In the genomic region with DNA sequence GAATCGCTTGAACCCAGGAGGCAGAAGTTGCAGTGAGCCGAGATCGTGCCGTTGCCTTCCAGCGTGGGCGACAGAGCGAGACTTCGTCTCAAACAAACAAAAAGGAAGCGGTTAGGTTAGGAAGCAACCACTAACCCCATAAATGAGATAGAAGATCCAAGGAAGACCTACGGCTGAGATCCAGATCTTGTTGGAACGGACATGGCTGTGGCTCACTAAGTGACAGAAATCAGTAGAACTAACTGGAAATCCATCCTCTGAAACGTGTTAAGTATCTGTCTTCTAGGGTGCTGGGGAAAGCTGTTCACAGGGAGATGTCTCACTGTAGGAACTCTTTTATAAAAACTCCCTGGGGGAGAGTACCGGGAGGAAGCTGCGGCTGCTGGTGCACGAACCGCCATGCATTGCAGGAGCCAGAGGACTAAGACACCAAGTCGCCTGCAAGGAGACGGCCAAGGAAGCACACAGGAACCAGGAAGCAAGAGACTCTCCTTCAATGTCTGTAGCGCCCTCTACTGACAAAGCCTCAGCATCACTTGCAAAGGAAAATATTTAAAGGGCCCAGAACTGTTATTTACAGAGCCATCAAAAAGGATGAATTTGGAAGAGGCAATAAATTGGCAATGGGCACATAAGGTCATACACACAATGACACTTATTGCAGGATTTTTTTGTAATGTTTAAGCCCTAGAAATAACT, we compare ENCODE assay signal across 8 cellular contexts. TPM values are rescaled to one million over a fixed set of nuclear protein-coding genes. Genes with fewer than 3 reads are reported as not detected.
A peak's percentile ranks its signal among the peaks of the same experiment; 100 is the strongest.
DNase-seq lines count a peak whose midpoint lies in the region; TF ChIP-seq lines count a peak whose summit lies in the region.

No MANE protein-coding gene starts in this region.

- TF ChIP-seq POLR2A in thyroid gland (IDR thresholded peaks at IDR 0.05) = no peak

- DNase-seq in NCI-H524 (lab: John Stamatoyannopoulos, UW) (peak; percentile 5 to 15), NCI-H524 treated with DMSO at 0.1 percent for 48 hours (lab: John Stamatoyannopoulos, UW) (no peak), NOMO-1 (lab: John Stamatoyannopoulos, UW; ENCODE audit: unreplicated experiment in 2 of 2) (peak; percentile 77 to 86), adipocyte (ENCODE audit: low read depth) (peak; percentile 52), thyroid gland (peak; percentile 3 to 5), NCI-H128 (lab: John Stamatoyannopoulos, UW; ENCODE audit: unreplicated experiment) (no peak)

- H3K4me1 ChIP-seq in HEK293 (ENCODE audit: control insufficient read depth, insufficient read depth, low read length) (no peaks in the 10 kb centered on the region), adipocyte (ENCODE audit: control insufficient read depth, insufficient read depth, low read length) (no peaks in the 10 kb centered on the region), iPS-15b (ENCODE audit: control insufficient read depth, insufficient read depth, low read length) (no peaks in the 10 kb centered on the region), thyroid gland (no peaks in the 10 kb centered on the region)

- H3K36me3 ChIP-seq in HEK293 (ENCODE audit: control insufficient read depth in 2 of 2, insufficient read depth in 1 of 2, low read length in 2 of 2) = no peaks in the 10 kb centered on the region
- no peaks in the 10 kb centered on the region for H3K36me3 ChIP-seq in adipocyte (ENCODE audit: control insufficient read depth, insufficient read depth, low read length, severe bottlenecking)
- H3K36me3 ChIP-seq in iPS-15b (ENCODE audit: control insufficient read depth, insufficient read depth, low read length) = no peaks in the 10 kb centered on the region
- H3K36me3 ChIP-seq in thyroid gland = no peaks in the 10 kb centered on the region

- intact Hi-C loops in thyroid gland (cut with DNase I) = no loop called here

- H3K9ac ChIP-seq in adipocyte (ENCODE audit: low read length) = no peak overlapping the region
- H3K9ac ChIP-seq in iPS-15b (ENCODE audit: low read depth, low read length) = no peak overlapping the region

- WGBS in thyroid gland, 2 donors = 72 to 74% methylated on average over 19 of the region's 19 CpGs

- TF ChIP-seq CTCF in HEK293 (tag by site-specific recombination; IDR thresholded peaks at IDR 0.05) (peak; percentile 41; the same call in 1 of the 2 replicates), thyroid gland (IDR thresholded peaks at IDR 0.05) (peak in 4 of 6 experiments; percentile 10 to 29 (median 18))

- H3K9me3 ChIP-seq in HEK293 (ENCODE audit: control insufficient read depth, insufficient read depth, low read depth, low read length) = no peaks in the 10 kb centered on the region
- no peaks in the 10 kb centered on the region for H3K9me3 ChIP-seq in adipocyte (ENCODE audit: control insufficient read depth, low read length)
- no peaks in the 10 kb centered on the region for H3K9me3 ChIP-seq in iPS-15b (ENCODE audit: control insufficient read depth, insufficient read depth, low read length)
- H3K9me3 ChIP-seq in thyroid gland = no peaks in the 10 kb centered on the region

- POLR2A ChIA-PET in HEK293 (lab: Yijun Ruan, JAX) = interaction anchor here (1.1 kb wide), 1 partner anchor 17 kb away, joined by 4 read pairs; a partner anchor contains a TSS

- H3K27ac ChIP-seq in HEK293 (ENCODE audit: extremely low read depth, low read depth, low read length) (no peak overlapping the region), thyroid gland (no peak overlapping the region)

- no peak overlapping the region for H3K4me3 ChIP-seq in HEK293 (ENCODE audit: low read depth, low read length)
- H3K4me3 ChIP-seq in adipocyte (ENCODE audit: low read length) = no peak overlapping the region
- H3K4me3 ChIP-seq in iPS-15b (ENCODE audit: low read depth, low read length) = peak overlapping the region; percentile 33
- no peak overlapping the region for H3K4me3 ChIP-seq in thyroid gland (replicated peaks in 1 of 3)

- CTCF ChIA-PET in HEK293 (lab: Yijun Ruan, JAX) = interaction anchor here (0.6 to 4.6 kb wide), 22 partner anchors 11 to 1225 kb away, joined by 3 to 24 read pairs (median 5); a partner anchor contains a TSS

- H3K27me3 ChIP-seq in adipocyte (replicated peaks; ENCODE audit: control insufficient read depth, insufficient read depth, low read length) (no peaks in the 10 kb centered on the region), iPS-15b (ENCODE audit: control insufficient read depth, insufficient read depth, low read length) (no peaks in the 10 kb centered on the region), thyroid gland (no peaks in the 10 kb centered on the region)

TF ChIP-seq in HEK293, 187 proteins besides CTCF, POLR2A, EP300 and RAD21:
- no peak for TF ChIP-seq ZNF266 (tag by site-specific recombination; IDR thresholded peaks at IDR 0.05; ENCODE audit: low read depth)
- no peak for TF ChIP-seq ZNF555 (tag by site-specific recombination; conservative IDR thresholded peaks at IDR 0.05)
- peak; percentile 84 for TF ChIP-seq ZNF654 (tag by site-specific recombination; IDR thresholded peaks at IDR 0.05; ENCODE audit: low read depth)
- no peak for TF ChIP-seq ZNF677 (tag by site-specific recombination; IDR thresholded peaks at IDR 0.05)
- peak; percentile 56 for TF ChIP-seq SETDB1 (IDR thresholded peaks at IDR 0.05; ENCODE audit: insufficient read length, low read length)
- TF ChIP-seq, protein P1, sequence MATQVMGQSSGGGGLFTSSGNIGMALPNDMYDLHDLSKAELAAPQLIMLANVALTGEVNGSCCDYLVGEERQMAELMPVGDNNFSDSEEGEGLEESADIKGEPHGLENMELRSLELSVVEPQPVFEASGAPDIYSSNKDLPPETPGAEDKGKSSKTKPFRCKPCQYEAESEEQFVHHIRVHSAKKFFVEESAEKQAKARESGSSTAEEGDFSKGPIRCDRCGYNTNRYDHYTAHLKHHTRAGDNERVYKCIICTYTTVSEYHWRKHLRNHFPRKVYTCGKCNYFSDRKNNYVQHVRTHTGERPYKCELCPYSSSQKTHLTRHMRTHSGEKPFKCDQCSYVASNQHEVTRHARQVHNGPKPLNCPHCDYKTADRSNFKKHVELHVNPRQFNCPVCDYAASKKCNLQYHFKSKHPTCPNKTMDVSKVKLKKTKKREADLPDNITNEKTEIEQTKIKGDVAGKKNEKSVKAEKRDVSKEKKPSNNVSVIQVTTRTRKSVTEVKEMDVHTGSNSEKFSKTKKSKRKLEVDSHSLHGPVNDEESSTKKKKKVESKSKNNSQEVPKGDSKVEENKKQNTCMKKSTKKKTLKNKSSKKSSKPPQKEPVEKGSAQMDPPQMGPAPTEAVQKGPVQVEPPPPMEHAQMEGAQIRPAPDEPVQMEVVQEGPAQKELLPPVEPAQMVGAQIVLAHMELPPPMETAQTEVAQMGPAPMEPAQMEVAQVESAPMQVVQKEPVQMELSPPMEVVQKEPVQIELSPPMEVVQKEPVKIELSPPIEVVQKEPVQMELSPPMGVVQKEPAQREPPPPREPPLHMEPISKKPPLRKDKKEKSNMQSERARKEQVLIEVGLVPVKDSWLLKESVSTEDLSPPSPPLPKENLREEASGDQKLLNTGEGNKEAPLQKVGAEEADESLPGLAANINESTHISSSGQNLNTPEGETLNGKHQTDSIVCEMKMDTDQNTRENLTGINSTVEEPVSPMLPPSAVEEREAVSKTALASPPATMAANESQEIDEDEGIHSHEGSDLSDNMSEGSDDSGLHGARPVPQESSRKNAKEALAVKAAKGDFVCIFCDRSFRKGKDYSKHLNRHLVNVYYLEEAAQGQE (tag by site-specific recombination; IDR thresholded peaks at IDR 0.05) = no peak
- no peak for TF ChIP-seq ZNF121 (tag by site-specific recombination; IDR thresholded peaks at IDR 0.05)

RNA-seq across cellular contexts. Expression of a gene that starts 16.9 kb away (rescaled TPM):
- total RNA-seq in thyroid gland = 10 to 100 TPM; 18.1 to 26.9 (median 24.9) TPM

RNA-seq across cellular contexts. Expression of a gene that starts 47.6 kb away (rescaled TPM):
- 10 to 100 TPM in 1 of 4 donors, 1 to 10 TPM in 3; 5.8 to 13.2 (median 6.2) TPM for total RNA-seq in thyroid gland

RNA-seq across cellular contexts. Expression of a gene that starts 51.4 kb away (rescaled TPM):
- 1 to 10 TPM in 3 of 4 donors, not detected in 1; 1.3 to 5.7 (median 4.4) TPM for total RNA-seq in thyroid gland

Comparison
In these comparisons a context has a peak if more than half of its experiments do, and no peak if none do; other contexts are left out.
1. DNase-seq: peak in NCI-H524 (2 of 2), NOMO-1 (2 of 2), adipocyte (single experiment) and thyroid gland (2 of 2); none in NCI-H524 treated with DMSO at 0.1 percent for 48 hours (single experiment) and NCI-H128 (single experiment).